In the genomic region with DNA sequence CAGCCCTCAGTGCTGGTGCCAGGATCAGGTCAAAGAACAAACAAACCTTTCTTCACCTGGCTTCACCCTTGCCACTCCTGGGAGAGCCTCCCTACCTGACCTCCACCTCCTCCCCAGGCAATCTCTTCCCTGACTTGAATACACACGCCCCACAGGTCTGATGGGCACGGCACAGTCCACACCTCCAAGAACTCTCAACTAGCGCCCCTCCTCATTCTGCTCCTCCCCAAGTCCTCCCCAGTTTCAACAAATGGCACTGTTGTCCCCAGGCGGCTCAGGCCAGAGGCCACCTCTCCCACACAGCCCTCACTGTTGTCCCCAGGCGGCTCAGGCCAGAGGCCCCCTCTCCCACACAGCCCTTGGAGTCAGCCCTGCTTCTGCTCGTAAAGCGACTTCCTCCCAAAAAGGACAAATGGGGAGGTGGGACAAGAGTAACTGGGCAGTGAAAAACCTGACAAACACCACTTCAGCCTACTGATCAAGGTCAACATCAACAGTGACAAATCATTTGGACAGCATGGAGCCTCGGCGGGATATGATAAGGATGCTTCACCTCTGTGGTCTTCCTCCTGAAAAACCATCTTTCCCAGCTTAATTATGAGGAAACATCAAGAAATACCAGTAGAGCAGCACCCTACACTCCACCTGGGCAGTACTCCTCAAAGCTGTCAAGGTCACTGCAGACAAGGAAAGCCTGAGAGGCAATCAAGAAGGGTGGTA, we compare ENCODE assay signal across 1 cellular context.
TF ChIP-seq lines count a peak whose summit lies in the region.

No MANE protein-coding gene starts in this region.

TF ChIP-seq in K562, 482 proteins besides CTCF, POLR2A, EP300 and RAD21 (continued from another document and continues in another):
- TF ChIP-seq, protein P1, sequence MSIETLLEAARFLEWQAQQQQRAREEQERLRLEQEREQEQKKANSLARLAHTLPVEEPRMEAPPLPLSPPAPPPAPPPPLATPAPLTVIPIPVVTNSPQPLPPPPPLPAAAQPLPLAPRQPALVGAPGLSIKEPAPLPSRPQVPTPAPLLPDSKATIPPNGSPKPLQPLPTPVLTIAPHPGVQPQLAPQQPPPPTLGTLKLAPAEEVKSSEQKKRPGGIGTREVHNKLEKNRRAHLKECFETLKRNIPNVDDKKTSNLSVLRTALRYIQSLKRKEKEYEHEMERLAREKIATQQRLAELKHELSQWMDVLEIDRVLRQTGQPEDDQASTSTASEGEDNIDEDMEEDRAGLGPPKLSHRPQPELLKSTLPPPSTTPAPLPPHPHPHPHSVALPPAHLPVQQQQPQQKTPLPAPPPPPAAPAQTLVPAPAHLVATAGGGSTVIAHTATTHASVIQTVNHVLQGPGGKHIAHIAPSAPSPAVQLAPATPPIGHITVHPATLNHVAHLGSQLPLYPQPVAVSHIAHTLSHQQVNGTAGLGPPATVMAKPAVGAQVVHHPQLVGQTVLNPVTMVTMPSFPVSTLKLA (conservative IDR thresholded peaks at IDR 0.05) = 0 out of 4 replicates have a peak, but pooled peaks of 1 of the 2 experiments have one; percentile 12
- TF ChIP-seq HEY1 (CRISPR knock-in tag; IDR thresholded peaks at IDR 0.05; ENCODE audit: borderline replicate concordance) = no peak
- no peak for TF ChIP-seq JUND (IDR thresholded peaks at IDR 0.05; ENCODE audit: borderline replicate concordance, low read depth, low read length)
- 0 out of 3 replicates have a peak, but pooled peaks have one; percentile 24 for TF ChIP-seq JUND (tag; IDR thresholded peaks at IDR 0.05; ENCODE audit: borderline replicate concordance, low read depth, low read length)
- TF ChIP-seq, protein P2, sequence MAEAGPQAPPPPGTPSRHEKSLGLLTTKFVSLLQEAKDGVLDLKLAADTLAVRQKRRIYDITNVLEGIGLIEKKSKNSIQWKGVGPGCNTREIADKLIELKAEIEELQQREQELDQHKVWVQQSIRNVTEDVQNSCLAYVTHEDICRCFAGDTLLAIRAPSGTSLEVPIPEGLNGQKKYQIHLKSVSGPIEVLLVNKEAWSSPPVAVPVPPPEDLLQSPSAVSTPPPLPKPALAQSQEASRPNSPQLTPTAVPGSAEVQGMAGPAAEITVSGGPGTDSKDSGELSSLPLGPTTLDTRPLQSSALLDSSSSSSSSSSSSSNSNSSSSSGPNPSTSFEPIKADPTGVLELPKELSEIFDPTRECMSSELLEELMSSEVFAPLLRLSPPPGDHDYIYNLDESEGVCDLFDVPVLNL (CRISPR knock-in tag; IDR thresholded peaks at IDR 0.05; ENCODE audit: low read depth) = no peak
- TF ChIP-seq SREBF2 (CRISPR knock-in tag; IDR thresholded peaks at IDR 0.05) = no peak
- TF ChIP-seq, protein P3, sequence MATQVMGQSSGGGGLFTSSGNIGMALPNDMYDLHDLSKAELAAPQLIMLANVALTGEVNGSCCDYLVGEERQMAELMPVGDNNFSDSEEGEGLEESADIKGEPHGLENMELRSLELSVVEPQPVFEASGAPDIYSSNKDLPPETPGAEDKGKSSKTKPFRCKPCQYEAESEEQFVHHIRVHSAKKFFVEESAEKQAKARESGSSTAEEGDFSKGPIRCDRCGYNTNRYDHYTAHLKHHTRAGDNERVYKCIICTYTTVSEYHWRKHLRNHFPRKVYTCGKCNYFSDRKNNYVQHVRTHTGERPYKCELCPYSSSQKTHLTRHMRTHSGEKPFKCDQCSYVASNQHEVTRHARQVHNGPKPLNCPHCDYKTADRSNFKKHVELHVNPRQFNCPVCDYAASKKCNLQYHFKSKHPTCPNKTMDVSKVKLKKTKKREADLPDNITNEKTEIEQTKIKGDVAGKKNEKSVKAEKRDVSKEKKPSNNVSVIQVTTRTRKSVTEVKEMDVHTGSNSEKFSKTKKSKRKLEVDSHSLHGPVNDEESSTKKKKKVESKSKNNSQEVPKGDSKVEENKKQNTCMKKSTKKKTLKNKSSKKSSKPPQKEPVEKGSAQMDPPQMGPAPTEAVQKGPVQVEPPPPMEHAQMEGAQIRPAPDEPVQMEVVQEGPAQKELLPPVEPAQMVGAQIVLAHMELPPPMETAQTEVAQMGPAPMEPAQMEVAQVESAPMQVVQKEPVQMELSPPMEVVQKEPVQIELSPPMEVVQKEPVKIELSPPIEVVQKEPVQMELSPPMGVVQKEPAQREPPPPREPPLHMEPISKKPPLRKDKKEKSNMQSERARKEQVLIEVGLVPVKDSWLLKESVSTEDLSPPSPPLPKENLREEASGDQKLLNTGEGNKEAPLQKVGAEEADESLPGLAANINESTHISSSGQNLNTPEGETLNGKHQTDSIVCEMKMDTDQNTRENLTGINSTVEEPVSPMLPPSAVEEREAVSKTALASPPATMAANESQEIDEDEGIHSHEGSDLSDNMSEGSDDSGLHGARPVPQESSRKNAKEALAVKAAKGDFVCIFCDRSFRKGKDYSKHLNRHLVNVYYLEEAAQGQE (CRISPR knock-in tag; IDR thresholded peaks at IDR 0.05; ENCODE audit: low read depth) = no peak
- TF ChIP-seq SPI1 (IDR thresholded peaks at IDR 0.05; ENCODE audit: borderline replicate concordance, low read depth, low read length) = peak; percentile 61; the same call in 1 of the 2 replicates
- no peak for TF ChIP-seq NCOA1 (IDR thresholded peaks at IDR 0.05; ENCODE audit: low read depth)
- TF ChIP-seq, protein P4, sequence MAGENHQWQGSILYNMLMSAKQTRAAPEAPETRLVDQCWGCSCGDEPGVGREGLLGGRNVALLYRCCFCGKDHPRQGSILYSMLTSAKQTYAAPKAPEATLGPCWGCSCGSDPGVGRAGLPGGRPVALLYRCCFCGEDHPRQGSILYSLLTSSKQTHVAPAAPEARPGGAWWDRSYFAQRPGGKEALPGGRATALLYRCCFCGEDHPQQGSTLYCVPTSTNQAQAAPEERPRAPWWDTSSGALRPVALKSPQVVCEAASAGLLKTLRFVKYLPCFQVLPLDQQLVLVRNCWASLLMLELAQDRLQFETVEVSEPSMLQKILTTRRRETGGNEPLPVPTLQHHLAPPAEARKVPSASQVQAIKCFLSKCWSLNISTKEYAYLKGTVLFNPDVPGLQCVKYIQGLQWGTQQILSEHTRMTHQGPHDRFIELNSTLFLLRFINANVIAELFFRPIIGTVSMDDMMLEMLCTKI (IDR thresholded peaks at IDR 0.05; ENCODE audit: partially characterized antibody) = no peak
- TF ChIP-seq ELF1 (tag; IDR thresholded peaks at IDR 0.05) = no peak
- TF ChIP-seq CEBPG (CRISPR knock-in tag; IDR thresholded peaks at IDR 0.05) = no peak
- TF ChIP-seq CEBPG (tag; conservative IDR thresholded peaks at IDR 0.05 in 1 of 2, IDR thresholded peaks at IDR 0.05 in 1 of 2) = no peak
- TF ChIP-seq HMG20A (CRISPR knock-in tag; conservative IDR thresholded peaks at IDR 0.05) = no peak
- no peak for TF ChIP-seq HLTF (IDR thresholded peaks at IDR 0.05)
- TF ChIP-seq SMAD2 (IDR thresholded peaks at IDR 0.05; ENCODE audit: low read depth, low read length) = no peak
- TF ChIP-seq POLR3G (IDR thresholded peaks at IDR 0.05; ENCODE audit: extremely low read depth, insufficient read length, insufficient replicate concordance) = no peak
- TF ChIP-seq, protein P5, sequence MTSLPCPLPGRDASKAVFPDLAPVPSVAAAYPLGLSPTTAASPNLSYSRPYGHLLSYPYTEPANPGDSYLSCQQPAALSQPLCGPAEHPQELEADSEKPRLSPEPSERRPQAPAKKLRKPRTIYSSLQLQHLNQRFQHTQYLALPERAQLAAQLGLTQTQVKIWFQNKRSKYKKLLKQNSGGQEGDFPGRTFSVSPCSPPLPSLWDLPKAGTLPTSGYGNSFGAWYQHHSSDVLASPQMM (CRISPR knock-in tag; IDR thresholded peaks at IDR 0.05) = no peak
- TF ChIP-seq ZNF766 (CRISPR knock-in tag; conservative IDR thresholded peaks at IDR 0.05) = no peak
- no peak for TF ChIP-seq NFRKB (IDR thresholded peaks at IDR 0.05; ENCODE audit: low read depth)
- no peak for TF ChIP-seq ZNF785 (CRISPR knock-in tag; IDR thresholded peaks at IDR 0.05)
- no peak for TF ChIP-seq SMARCA5 (IDR thresholded peaks at IDR 0.05)
- TF ChIP-seq TEAD4 (IDR thresholded peaks at IDR 0.05; ENCODE audit: low read length) = peak; percentile 30; the same call in 1 of the 2 replicates
- TF ChIP-seq TEAD4 (CRISPR knock-in tag; IDR thresholded peaks at IDR 0.05; ENCODE audit: borderline replicate concordance) = no peak
- TF ChIP-seq ZNF212 (CRISPR knock-in tag; IDR thresholded peaks at IDR 0.05) = no peak
- TF ChIP-seq ZNF174 (CRISPR knock-in tag; IDR thresholded peaks at IDR 0.05) = no peak
- peak; percentile 28; the same call in 1 of the 2 replicates for TF ChIP-seq TAL1 (IDR thresholded peaks at IDR 0.05)
- TF ChIP-seq ZNF263 (CRISPR knock-in tag; IDR thresholded peaks at IDR 0.05; ENCODE audit: borderline replicate concordance) = peak; percentile 83; the same call in 1 of the 2 replicates
- no peak for TF ChIP-seq KLF1 (tag; IDR thresholded peaks at IDR 0.05)
- TF ChIP-seq KDM4B (IDR thresholded peaks at IDR 0.05; ENCODE audit: borderline replicate concordance in 2 of 2, low read depth in 1 of 2) = no peak
- TF ChIP-seq SMARCB1 (IDR thresholded peaks at IDR 0.05; ENCODE audit: insufficient read length, low read depth) = no peak
- no peak for TF ChIP-seq ZFP36 (IDR thresholded peaks at IDR 0.05; ENCODE audit: low read depth, low read length, partially characterized antibody)
- no peak for TF ChIP-seq SIRT6 (IDR thresholded peaks at IDR 0.05; ENCODE audit: low read depth, low read length)
- TF ChIP-seq MTA1 (IDR thresholded peaks at IDR 0.05; ENCODE audit: borderline replicate concordance) = 0 out of 2 replicates have a peak, but pooled peaks have one; percentile 46
- TF ChIP-seq, protein P6, sequence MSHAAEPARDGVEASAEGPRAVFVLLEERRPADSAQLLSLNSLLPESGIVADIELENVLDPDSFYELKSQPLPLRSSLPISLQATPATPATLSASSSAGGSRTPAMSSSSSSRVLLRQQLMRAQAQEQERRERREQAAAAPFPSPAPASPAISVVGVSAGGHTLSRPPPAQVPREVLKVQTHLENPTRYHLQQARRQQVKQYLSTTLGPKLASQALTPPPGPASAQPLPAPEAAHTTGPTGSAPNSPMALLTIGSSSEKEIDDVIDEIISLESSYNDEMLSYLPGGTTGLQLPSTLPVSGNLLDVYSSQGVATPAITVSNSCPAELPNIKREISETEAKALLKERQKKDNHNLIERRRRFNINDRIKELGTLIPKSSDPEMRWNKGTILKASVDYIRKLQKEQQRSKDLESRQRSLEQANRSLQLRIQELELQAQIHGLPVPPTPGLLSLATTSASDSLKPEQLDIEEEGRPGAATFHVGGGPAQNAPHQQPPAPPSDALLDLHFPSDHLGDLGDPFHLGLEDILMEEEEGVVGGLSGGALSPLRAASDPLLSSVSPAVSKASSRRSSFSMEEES (CRISPR knock-in tag; IDR thresholded peaks at IDR 0.05) = no peak
- TF ChIP-seq SMC3 (conservative IDR thresholded peaks at IDR 0.05; ENCODE audit: insufficient read depth, low read depth, low read length) = no peak
- peak in 1 of 2 experiments; percentile 48; a peak in 1 of 4 replicates for TF ChIP-seq MAZ (CRISPR knock-in tag; conservative IDR thresholded peaks at IDR 0.05 in 1 of 2, IDR thresholded peaks at IDR 0.05 in 1 of 2)
- TF ChIP-seq, protein P7, sequence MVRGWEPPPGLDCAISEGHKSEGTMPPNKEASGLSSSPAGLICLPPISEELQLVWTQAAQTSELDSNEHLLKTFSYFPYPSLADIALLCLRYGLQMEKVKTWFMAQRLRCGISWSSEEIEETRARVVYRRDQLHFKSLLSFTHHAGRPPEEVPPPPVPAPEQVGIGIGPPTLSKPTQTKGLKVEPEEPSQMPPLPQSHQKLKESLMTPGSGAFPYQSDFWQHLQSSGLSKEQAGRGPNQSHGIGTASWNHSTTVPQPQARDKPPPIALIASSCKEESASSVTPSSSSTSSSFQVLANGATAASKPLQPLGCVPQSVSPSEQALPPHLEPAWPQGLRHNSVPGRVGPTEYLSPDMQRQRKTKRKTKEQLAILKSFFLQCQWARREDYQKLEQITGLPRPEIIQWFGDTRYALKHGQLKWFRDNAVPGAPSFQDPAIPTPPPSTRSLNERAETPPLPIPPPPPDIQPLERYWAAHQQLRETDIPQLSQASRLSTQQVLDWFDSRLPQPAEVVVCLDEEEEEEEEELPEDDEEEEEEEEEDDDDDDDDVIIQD (CRISPR knock-in tag; IDR thresholded peaks at IDR 0.05) = no peak
- TF ChIP-seq ZNF695 (CRISPR knock-in tag; IDR thresholded peaks at IDR 0.05) = no peak
- TF ChIP-seq NCOA4 (IDR thresholded peaks at IDR 0.05; ENCODE audit: partially characterized antibody) = no peak
- TF ChIP-seq, protein P8, sequence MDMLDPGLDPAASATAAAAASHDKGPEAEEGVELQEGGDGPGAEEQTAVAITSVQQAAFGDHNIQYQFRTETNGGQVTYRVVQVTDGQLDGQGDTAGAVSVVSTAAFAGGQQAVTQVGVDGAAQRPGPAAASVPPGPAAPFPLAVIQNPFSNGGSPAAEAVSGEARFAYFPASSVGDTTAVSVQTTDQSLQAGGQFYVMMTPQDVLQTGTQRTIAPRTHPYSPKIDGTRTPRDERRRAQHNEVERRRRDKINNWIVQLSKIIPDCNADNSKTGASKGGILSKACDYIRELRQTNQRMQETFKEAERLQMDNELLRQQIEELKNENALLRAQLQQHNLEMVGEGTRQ (CRISPR knock-in tag; IDR thresholded peaks at IDR 0.05) = no peak
- no peak for TF ChIP-seq PTBP1 (IDR thresholded peaks at IDR 0.05; ENCODE audit: low read depth, low read length)
- TF ChIP-seq POLR2B (IDR thresholded peaks at IDR 0.05; ENCODE audit: low read depth, partially characterized antibody) = no peak
- 0 out of 2 replicates have a peak, but pooled peaks have one; percentile 55 for TF ChIP-seq SMARCE1 (IDR thresholded peaks at IDR 0.05)
- no peak for TF ChIP-seq MIER1 (IDR thresholded peaks at IDR 0.05; ENCODE audit: low read depth)
- TF ChIP-seq, protein P9, sequence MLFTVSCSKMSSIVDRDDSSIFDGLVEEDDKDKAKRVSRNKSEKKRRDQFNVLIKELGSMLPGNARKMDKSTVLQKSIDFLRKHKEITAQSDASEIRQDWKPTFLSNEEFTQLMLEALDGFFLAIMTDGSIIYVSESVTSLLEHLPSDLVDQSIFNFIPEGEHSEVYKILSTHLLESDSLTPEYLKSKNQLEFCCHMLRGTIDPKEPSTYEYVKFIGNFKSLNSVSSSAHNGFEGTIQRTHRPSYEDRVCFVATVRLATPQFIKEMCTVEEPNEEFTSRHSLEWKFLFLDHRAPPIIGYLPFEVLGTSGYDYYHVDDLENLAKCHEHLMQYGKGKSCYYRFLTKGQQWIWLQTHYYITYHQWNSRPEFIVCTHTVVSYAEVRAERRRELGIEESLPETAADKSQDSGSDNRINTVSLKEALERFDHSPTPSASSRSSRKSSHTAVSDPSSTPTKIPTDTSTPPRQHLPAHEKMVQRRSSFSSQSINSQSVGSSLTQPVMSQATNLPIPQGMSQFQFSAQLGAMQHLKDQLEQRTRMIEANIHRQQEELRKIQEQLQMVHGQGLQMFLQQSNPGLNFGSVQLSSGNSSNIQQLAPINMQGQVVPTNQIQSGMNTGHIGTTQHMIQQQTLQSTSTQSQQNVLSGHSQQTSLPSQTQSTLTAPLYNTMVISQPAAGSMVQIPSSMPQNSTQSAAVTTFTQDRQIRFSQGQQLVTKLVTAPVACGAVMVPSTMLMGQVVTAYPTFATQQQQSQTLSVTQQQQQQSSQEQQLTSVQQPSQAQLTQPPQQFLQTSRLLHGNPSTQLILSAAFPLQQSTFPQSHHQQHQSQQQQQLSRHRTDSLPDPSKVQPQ (CRISPR knock-in tag; IDR thresholded peaks at IDR 0.05; ENCODE audit: borderline replicate concordance) = no peak
- no peak for TF ChIP-seq ZNF76 (CRISPR knock-in tag; IDR thresholded peaks at IDR 0.05; ENCODE audit: borderline replicate concordance)
- TF ChIP-seq, protein P10, sequence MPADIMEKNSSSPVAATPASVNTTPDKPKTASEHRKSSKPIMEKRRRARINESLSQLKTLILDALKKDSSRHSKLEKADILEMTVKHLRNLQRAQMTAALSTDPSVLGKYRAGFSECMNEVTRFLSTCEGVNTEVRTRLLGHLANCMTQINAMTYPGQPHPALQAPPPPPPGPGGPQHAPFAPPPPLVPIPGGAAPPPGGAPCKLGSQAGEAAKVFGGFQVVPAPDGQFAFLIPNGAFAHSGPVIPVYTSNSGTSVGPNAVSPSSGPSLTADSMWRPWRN (IDR thresholded peaks at IDR 0.05; ENCODE audit: low read depth) = no peak
- 0 out of 2 replicates have a peak, but pooled peaks have one; percentile 8 for TF ChIP-seq EGR1 (conservative IDR thresholded peaks at IDR 0.05)
- no peak for TF ChIP-seq LARP7 (IDR thresholded peaks at IDR 0.05)
